16 cellular contexts compared by ENCODE assay signal in the genomic region with DNA sequence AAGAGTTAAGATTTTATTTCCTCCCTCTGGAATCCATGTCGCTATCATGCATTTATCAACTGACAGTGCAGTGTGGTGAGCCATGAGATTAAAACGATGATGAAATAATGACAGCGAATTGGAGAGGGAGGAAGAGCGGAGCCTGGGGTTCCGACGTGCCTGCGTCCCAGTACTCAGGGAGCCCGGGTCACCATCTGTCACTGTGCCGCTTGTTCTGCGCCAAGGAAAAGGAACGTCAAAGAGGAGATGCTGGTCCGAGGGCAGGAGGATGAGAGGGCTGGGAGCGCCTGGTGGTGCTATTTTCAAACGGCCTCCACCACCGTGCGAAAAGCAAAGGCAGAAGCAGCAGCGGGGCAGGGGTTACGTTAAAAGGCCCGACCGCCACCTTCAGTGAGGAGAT. TPM values are rescaled to one million over a fixed set of nuclear protein-coding genes. Genes with fewer than 3 reads are reported as not detected.
A peak's percentile ranks its signal among the peaks of the same experiment; 100 is the strongest.
DNase-seq lines count a peak whose midpoint lies in the region; ATAC-seq, FAIRE-seq and TF ChIP-seq lines count a peak whose summit lies in the region.
"Had no signal": no experiment of that assay in that cellular context is flagged by ENCODE, and none has a peak within 500 bp of the region (broad histone marks: within the 10 kb centered on the region; RNA-seq: fewer than 3 reads in every experiment).

No MANE protein-coding gene starts in this region.

- FAIRE-seq in H54 (lab: Jason Lieb, UNC), result no peak

- no peaks in the 10 kb centered on the region for H3K9me3 ChIP-seq in neural progenitor cell (ENCODE audit: low read depth)

- no peaks in the 10 kb centered on the region for H3K36me3 ChIP-seq in neural progenitor cell

- H3K4me2 ChIP-seq in neural progenitor cell, result no peak overlapping the region
- H3K4me2 ChIP-seq: GM23338, PC-9 had no signal

- peaks cover 2% of the 10 kb centered on the region for H3K36me3 Mint-ChIP-seq in neural progenitor cell
- H3K36me3 Mint-ChIP-seq in natural killer cell treated with Interleukin-12 subunit alpha and Interleukin-12 subunit beta and Interleukin-15 and Interleukin-18, amount 100 ng/mL, for 72 hours, result no peaks in the 10 kb centered on the region

- H3K9me3 Mint-ChIP-seq in neural progenitor cell, result no peaks in the 10 kb centered on the region
- H3K9me3 Mint-ChIP-seq in natural killer cell treated with Interleukin-12 subunit alpha and Interleukin-12 subunit beta and Interleukin-15 and Interleukin-18, amount 100 ng/mL, for 72 hours, result no peaks in the 10 kb centered on the region
- H3K9me3 Mint-ChIP-seq: CD4-positive, alpha-beta T cell; GM23338 had no signal

- no peak for TF ChIP-seq CTCF in neural progenitor cell (IDR thresholded peaks at IDR 0.05)

- H3K27ac ChIP-seq in angular gyrus (ENCODE audit: low read depth, low read length), result peak overlapping the region; percentile 26
- H3K27ac ChIP-seq in neural progenitor cell, result no peak overlapping the region
- H3K27ac ChIP-seq: PC-9 had no signal

- DNase-seq in NCI-H1694 (lab: John Stamatoyannopoulos, UW) (peak; percentile 66), NCI-H82 (lab: John Stamatoyannopoulos, UW) (peak; percentile 80), neural progenitor cell (ENCODE audit: low spot score) (no peak), NOMO-1 treated with DMSO at 0.1 percent for 48 hours (lab: John Stamatoyannopoulos, UW; ENCODE audit: unreplicated experiment) (no peak), H54 (ENCODE audit: insufficient read length, low spot score) (no peak)
- DNase-seq in natural killer cell treated with Interleukin-12 subunit alpha and Interleukin-12 subunit beta and Interleukin-15 and Interleukin-18, amount 100 ng/mL, for 72 hours (ENCODE audit: low spot score), result no peak
- DNase-seq: CD4-positive, alpha-beta T cell; KG1; NCI-H1436; NCI-H2081 treated with DMSO at 0.1 percent for 48 hours; NCI-H2227 treated with DMSO at 0.1 percent for 48 hours; NCI-H526; NK-92 treated with Interleukin-12 subunit alpha and Interleukin-12 subunit beta, amount 100 ng/mL, for 24 hours; PC-9 had no signal

- no peak overlapping the region for H3K4me3 ChIP-seq in neural progenitor cell
- H3K4me3 ChIP-seq: GM23338, PC-9 had no signal

- ATAC-seq in natural killer cell treated with Interleukin-12 subunit alpha and Interleukin-12 subunit beta and Interleukin-15 and Interleukin-18, amount 100 ng/mL, for 72 hours, result no peak
- ATAC-seq: GM23338 had no signal

- TF ChIP-seq POLR2A in H54 (IDR thresholded peaks at IDR 0.05; ENCODE audit: low read depth, low read length), result no peak

- no peak overlapping the region for H3K4me3 Mint-ChIP-seq in neural progenitor cell
- H3K4me3 Mint-ChIP-seq in natural killer cell treated with Interleukin-12 subunit alpha and Interleukin-12 subunit beta and Interleukin-15 and Interleukin-18, amount 100 ng/mL, for 72 hours, result no peak overlapping the region
- H3K4me3 Mint-ChIP-seq: CD4-positive, alpha-beta T cell; GM23338 had no signal

- no peak overlapping the region for H2AFZ ChIP-seq in neural progenitor cell (replicated peaks)
- H2AFZ ChIP-seq: GM23338, PC-9 had no signal

- peaks cover 43% of the 10 kb centered on the region for H3K4me1 Mint-ChIP-seq in neural progenitor cell
- H3K4me1 Mint-ChIP-seq in natural killer cell treated with Interleukin-12 subunit alpha and Interleukin-12 subunit beta and Interleukin-15 and Interleukin-18, amount 100 ng/mL, for 72 hours (ENCODE audit: low read depth in 2 of 2), result no peaks in the 10 kb centered on the region

- H3K27me3 ChIP-seq in neural progenitor cell, result no peaks in the 10 kb centered on the region

- H3K4me1 ChIP-seq in neural progenitor cell, result peaks cover 48% of the 10 kb centered on the region

- no peak overlapping the region for H3K9ac ChIP-seq in neural progenitor cell

- H3K27ac Mint-ChIP-seq in neural progenitor cell, result peak overlapping the region; percentile 4
- no peak overlapping the region for H3K27ac Mint-ChIP-seq in natural killer cell treated with Interleukin-12 subunit alpha and Interleukin-12 subunit beta and Interleukin-15 and Interleukin-18, amount 100 ng/mL, for 72 hours
- H3K27ac Mint-ChIP-seq: CD4-positive, alpha-beta T cell; GM23338 had no signal

- H4K20me1 ChIP-seq in neural progenitor cell (ENCODE audit: low read depth), result no peaks in the 10 kb centered on the region

- H3K79me2 ChIP-seq in neural progenitor cell (ENCODE audit: low read depth), result no peaks in the 10 kb centered on the region

- H3F3A ChIP-seq in neural progenitor cell (ENCODE audit: low read depth), result peaks cover 21% of the 10 kb centered on the region

- H3K27me3 Mint-ChIP-seq in neural progenitor cell (ENCODE audit: insufficient read depth, low read depth), result peaks cover 4% of the 10 kb centered on the region
- no peaks in the 10 kb centered on the region for H3K27me3 Mint-ChIP-seq in natural killer cell treated with Interleukin-12 subunit alpha and Interleukin-12 subunit beta and Interleukin-15 and Interleukin-18, amount 100 ng/mL, for 72 hours
- H3K27me3 Mint-ChIP-seq: CD4-positive, alpha-beta T cell had no signal

RNA-seq across cellular contexts. Expression of a gene that starts 46.2 kb away (rescaled TPM):
- total RNA-seq in neural progenitor cell (ENCODE audit: low replicate concordance), result 11.9 and 27.8 TPM in 2 replicates
- 10 to 100 TPM in 1 of 2 donors, 1 to 10 TPM in 1; 3.0 to 12.7 TPM for total RNA-seq in natural killer cell treated with Interleukin-12 subunit alpha and Interleukin-12 subunit beta and Interleukin-15 and Interleukin-18, amount 100 ng/mL, for 72 hours

Comparison
In these comparisons a context has a peak if more than half of its experiments do, and no peak if none do; other contexts are left out.
1. DNase-seq: peak in NCI-H1694 (single experiment) and NCI-H82 (single experiment); none in neural progenitor cell (single experiment), NOMO-1 treated with DMSO at 0.1 percent for 48 hours (single experiment), H54 (single experiment) and natural killer cell treated with Interleukin-12 subunit alpha and Interleukin-12 subunit beta and Interleukin-15 and Interleukin-18, amount 100 ng/mL, for 72 hours (single experiment).